Comparison of ENCODE assay signal across 6 cellular contexts in the genomic region with DNA sequence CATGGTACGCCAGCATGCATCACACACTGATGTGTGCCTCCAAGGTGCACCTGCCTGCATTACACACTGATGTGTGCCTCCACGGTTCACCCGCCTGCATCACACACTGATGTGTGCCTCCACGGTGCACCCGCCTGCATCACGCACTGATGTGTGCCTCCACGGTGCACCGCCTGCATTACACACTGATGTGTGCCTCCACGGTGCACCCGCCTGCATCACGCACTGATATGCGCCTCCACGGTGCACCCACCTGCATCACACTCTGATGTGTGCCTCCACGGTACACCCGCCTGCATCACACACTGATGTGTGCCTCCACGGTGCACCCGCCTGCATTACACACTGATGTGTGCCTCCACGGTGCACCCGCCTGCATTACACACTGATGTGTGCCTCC.
A peak's percentile ranks its signal among the peaks of the same experiment; 100 is the strongest.
DNase-seq lines count a peak whose midpoint lies in the region; TF ChIP-seq lines count a peak whose summit lies in the region.
"Not testable (repeated sequence)": the region's sequence is repeated elsewhere in the genome, so short reads cannot be mapped to it uniquely, and the experiment has no call there.

No MANE protein-coding gene starts in this region.

- H3K9me3 ChIP-seq in BLaER1 treated with 17β-estradiol and CSF1 and Interleukin-3, amounts not matched to agents 10 nM and 100 nM (replicated peaks in 1 of 11) = peaks cover 14 to 26% (median 17%) of the 10 kb centered on the region in 11 experiments; a peak in 20 of 22 replicates
- H3K9me3 ChIP-seq in neuronal stem cell (replicated peaks in 1 of 2; ENCODE audit: control insufficient read depth in 2 of 2, insufficient read depth in 1 of 2, low read depth in 1 of 2, low read length in 2 of 2); suprapubic skin: not testable (repeated sequence)

- H2AK5ac ChIP-seq in neuronal stem cell (ENCODE audit: low read depth, low read length) = not testable (repeated sequence)

- H3K27me3 ChIP-seq in BLaER1 treated with 17β-estradiol and CSF1 and Interleukin-3, amounts not matched to agents 10 nM and 100 nM = not testable (repeated sequence)
- H3K27me3 ChIP-seq in neuronal stem cell (ENCODE audit: control insufficient read depth in 3 of 3, insufficient read depth in 3 of 3, low read depth in 1 of 3, low read length in 3 of 3) = peaks cover 0 to 22% (median 0%) of the 10 kb centered on the region in 3 experiments
- H3K27me3 ChIP-seq in suprapubic skin = peaks cover 14% of the 10 kb centered on the region

- not testable (repeated sequence) for H3K14ac ChIP-seq in neuronal stem cell (ENCODE audit: low read length)

- not testable (repeated sequence) for H2BK15ac ChIP-seq in neuronal stem cell (ENCODE audit: low read length)

- TF ChIP-seq POLR2A in suprapubic skin (IDR thresholded peaks at IDR 0.05) = not testable (repeated sequence)

- not testable (repeated sequence) for H4K20me1 ChIP-seq in BLaER1 treated with 17β-estradiol and CSF1 and Interleukin-3, amounts not matched to agents 10 nM and 100 nM

- not testable (repeated sequence) for H3K27ac ChIP-seq in BLaER1 treated with 17β-estradiol and CSF1 and Interleukin-3, amounts not matched to agents 10 nM and 100 nM; coronary artery; neuronal stem cell (replicated peaks; ENCODE audit: low read length); suprapubic skin

- H3K79me1 ChIP-seq in neuronal stem cell (ENCODE audit: low read depth, low read length) = not testable (repeated sequence)

- no CpG with 5 or more reads among the region's 19 CpGs for WGBS in neuronal stem cell (ENCODE audit: extremely low coverage in 2 of 2, insufficient read length in 2 of 2, insufficient replicate concordance in 1 of 2), 2 donors
- 86% methylated on average over 19 of the region's 19 CpGs for WGBS in suprapubic skin

- peak overlapping the region; percentile 1 for H3K23ac ChIP-seq in neuronal stem cell (ENCODE audit: low read depth, low read length, poor library complexity)

- H2BK5ac ChIP-seq in neuronal stem cell (ENCODE audit: low read length) = not testable (repeated sequence)

- not testable (repeated sequence) for H2AFZ ChIP-seq in neuronal stem cell (ENCODE audit: low read length)

- not testable (repeated sequence) for H4K8ac ChIP-seq in neuronal stem cell (ENCODE audit: low read depth, low read length)

- H2BK120ac ChIP-seq in neuronal stem cell (ENCODE audit: low read depth, low read length) = not testable (repeated sequence)

- not testable (repeated sequence) for H3K4me3 ChIP-seq in BLaER1 treated with 17β-estradiol and CSF1 and Interleukin-3, amounts not matched to agents 10 nM and 100 nM; coronary artery; neuronal stem cell (ENCODE audit: low read length in 2 of 2); suprapubic skin

- not testable (repeated sequence) for H3K36me3 ChIP-seq in BLaER1 treated with 17β-estradiol and CSF1 and Interleukin-3, amounts not matched to agents 10 nM and 100 nM; neuronal stem cell (replicated peaks in 1 of 2; ENCODE audit: control insufficient read depth in 2 of 2, insufficient read depth in 2 of 2, low read length in 2 of 2); suprapubic skin

- not testable (repeated sequence) for H3K9ac ChIP-seq in BLaER1 treated with 17β-estradiol and CSF1 and Interleukin-3, amounts not matched to agents 10 nM and 100 nM
- H3K9ac ChIP-seq in neuronal stem cell (ENCODE audit: low read depth, low read length, poor library complexity) = peak overlapping the region; percentile 35

- H2BK12ac ChIP-seq in neuronal stem cell (ENCODE audit: low read length) = peak overlapping the region; percentile 96

- TF ChIP-seq EP300 in suprapubic skin (IDR thresholded peaks at IDR 0.05) = not testable (repeated sequence)

- H3K18ac ChIP-seq in neuronal stem cell (ENCODE audit: low read length) = peak overlapping the region; percentile 11

- H3K4me1 ChIP-seq in BLaER1 treated with 17β-estradiol and CSF1 and Interleukin-3, amounts not matched to agents 10 nM and 100 nM = peaks cover 53 to 66% (median 60%) of the 10 kb centered on the region in 10 experiments
- H3K4me1 ChIP-seq in neuronal stem cell (ENCODE audit: control insufficient read depth in 2 of 2, insufficient read depth in 1 of 2, low read depth in 1 of 2, low read length in 2 of 2); suprapubic skin: not testable (repeated sequence)

- H3K4me2 ChIP-seq in BLaER1 treated with 17β-estradiol and CSF1 and Interleukin-3, amounts not matched to agents 10 nM and 100 nM = peak overlapping the region in 9 of 11 experiments; percentile 34 to 91 (median 55); a peak in 14 of 22 replicates
- not testable (repeated sequence) for H3K4me2 ChIP-seq in neuronal stem cell (ENCODE audit: insufficient read depth, low read length, poor library complexity, severe bottlenecking)

- DNase-seq in activated CD8-positive, alpha-beta memory T cell treated with anti-CD3 and anti-CD28 coated beads for 24 hours = peak; percentile 46
- DNase-seq in coronary artery (ENCODE audit: low spot score) = peak; percentile 28
- DNase-seq in islet precursor cell = peak; percentile 31
- not testable (repeated sequence) for DNase-seq in neuronal stem cell (ENCODE audit: low spot score)
- peak; percentile 26 to 43 for DNase-seq in suprapubic skin (ENCODE audit: low spot score in 2 of 2)

- not testable (repeated sequence) for H3K4ac ChIP-seq in neuronal stem cell (ENCODE audit: low read length)

- H4K91ac ChIP-seq in neuronal stem cell (ENCODE audit: low read depth, low read length, poor library complexity) = not testable (repeated sequence)

- TF ChIP-seq CTCF in coronary artery (IDR thresholded peaks at IDR 0.05); suprapubic skin (IDR thresholded peaks at IDR 0.05): not testable (repeated sequence)
